ENCODE assay signal across 16 cellular contexts in genomic region chr9:31272456-31273295, GRCh38.
DNase-seq lines count a peak whose midpoint lies in the region; ATAC-seq lines count a peak whose summit lies in the region.
"Had no signal": no experiment of that assay in that cellular context is flagged by ENCODE, and none has a peak within 500 bp of the region (broad histone marks: within the 10 kb centered on the region; RNA-seq: fewer than 3 reads in every experiment).

No MANE protein-coding gene starts in this region.

- DNase-seq in activated naive CD8-positive, alpha-beta T cell treated with anti-CD3 and anti-CD28 coated beads for 36 hours = no peak
- DNase-seq in NCI-H69 (lab: John Stamatoyannopoulos, UW) (peak; percentile 56), glomerular visceral epithelial cell (ENCODE audit: extremely low spot score) (peak; percentile 4), NCI-H1092 (lab: John Stamatoyannopoulos, UW) (no peak)
- DNase-seq in stimulated activated naive CD8-positive, alpha-beta T cell treated with anti-CD3 and anti-CD28 coated beads, Interleukin-15, Interleukin-2, amounts not matched to agents 100 U/mL and 50 U/mL, for 24 hours = no peak
- DNase-seq: GM23248, naive B cell, NCI-H2171, psoas muscle, SHP77, upper lobe of left lung had no signal

- no peak overlapping the region for H3K4me3 Mint-ChIP-seq in activated naive CD8-positive, alpha-beta T cell
- H3K4me3 Mint-ChIP-seq in activated naive CD8-positive, alpha-beta T cell treated with anti-CD3 and anti-CD28 coated beads for 36 hours = no peak overlapping the region
- H3K4me3 Mint-ChIP-seq: B cell; dendritic cell treated with granulocyte-macrophage colony-stimulating factor and Interleukin-4, amounts not matched to agents 40 ng/mL and 50 ng/mL, for 4 days; naive B cell had no signal

- ATAC-seq in stimulated activated naive CD8-positive, alpha-beta T cell treated with anti-CD3 and anti-CD28 coated beads, Interleukin-15, Interleukin-2, amounts not matched to agents 100 U/mL and 50 U/mL, for 24 hours = peak; percentile 28
- no peak for ATAC-seq in HG03280 (IDR thresholded peaks at IDR 0.05; ENCODE audit: unreplicated experiment)
- no peak for ATAC-seq in HG03442 (IDR thresholded peaks at IDR 0.05; ENCODE audit: unreplicated experiment)
- ATAC-seq: psoas muscle had no signal

- H3K27me3 Mint-ChIP-seq in activated naive CD8-positive, alpha-beta T cell = no peaks in the 10 kb centered on the region
- H3K27me3 Mint-ChIP-seq in activated naive CD8-positive, alpha-beta T cell treated with anti-CD3 and anti-CD28 coated beads for 36 hours = no peaks in the 10 kb centered on the region
- H3K27me3 Mint-ChIP-seq: B cell; dendritic cell treated with granulocyte-macrophage colony-stimulating factor and Interleukin-4, amounts not matched to agents 40 ng/mL and 50 ng/mL, for 4 days had no signal

- peak overlapping the region; percentile 52 for H3K27ac Mint-ChIP-seq in activated naive CD8-positive, alpha-beta T cell
- no peak overlapping the region for H3K27ac Mint-ChIP-seq in activated naive CD8-positive, alpha-beta T cell treated with anti-CD3 and anti-CD28 coated beads for 36 hours
- H3K27ac Mint-ChIP-seq: B cell; dendritic cell treated with granulocyte-macrophage colony-stimulating factor and Interleukin-4, amounts not matched to agents 40 ng/mL and 50 ng/mL, for 4 days had no signal

- H3K36me3 Mint-ChIP-seq in activated naive CD8-positive, alpha-beta T cell = peaks cover 4% of the 10 kb centered on the region
- H3K36me3 Mint-ChIP-seq in activated naive CD8-positive, alpha-beta T cell treated with anti-CD3 and anti-CD28 coated beads for 36 hours = no peaks in the 10 kb centered on the region

- peaks cover 12% of the 10 kb centered on the region for H3K4me1 Mint-ChIP-seq in activated naive CD8-positive, alpha-beta T cell (ENCODE audit: low read depth)
- peaks cover 7% of the 10 kb centered on the region for H3K4me1 Mint-ChIP-seq in activated naive CD8-positive, alpha-beta T cell treated with anti-CD3 and anti-CD28 coated beads for 36 hours
- H3K4me1 Mint-ChIP-seq: B cell had no signal

- peaks cover 10% of the 10 kb centered on the region for H3K9me3 Mint-ChIP-seq in activated naive CD8-positive, alpha-beta T cell (ENCODE audit: low read depth)
- no peaks in the 10 kb centered on the region for H3K9me3 Mint-ChIP-seq in activated naive CD8-positive, alpha-beta T cell treated with anti-CD3 and anti-CD28 coated beads for 36 hours

Comparison
In these comparisons a context has a peak if more than half of its experiments do, and no peak if none do; other contexts are left out.
1. DNase-seq: peak in NCI-H69 (single experiment) and glomerular visceral epithelial cell (single experiment); none in activated naive CD8-positive, alpha-beta T cell treated with anti-CD3 and anti-CD28 coated beads for 36 hours (single experiment), stimulated activated naive CD8-positive, alpha-beta T cell treated with anti-CD3 and anti-CD28 coated beads, Interleukin-15, Interleukin-2, amounts not matched to agents 100 U/mL and 50 U/mL, for 24 hours (single experiment) and NCI-H1092 (single experiment).